Comparison of ENCODE assay signal across 21 cellular contexts in the genomic region with DNA sequence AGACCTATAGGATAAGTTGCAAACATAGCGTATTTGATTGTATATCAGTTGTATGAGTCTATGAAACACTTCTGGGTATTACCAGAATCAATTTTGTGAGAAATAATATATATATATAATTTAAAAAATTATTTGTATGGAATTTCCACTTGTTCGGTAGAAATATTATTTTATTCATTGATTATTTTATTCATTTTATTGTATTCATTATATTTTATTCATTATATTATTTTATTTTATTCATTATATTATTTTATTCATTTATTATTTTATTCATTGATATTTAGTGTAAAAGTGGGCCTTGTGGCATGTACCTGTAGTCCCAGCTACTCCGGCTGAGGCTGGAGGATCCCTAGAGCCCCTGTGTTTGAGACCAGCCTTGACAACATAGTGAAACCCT.
DNase-seq lines count a peak whose midpoint lies in the region; ATAC-seq, FAIRE-seq and TF ChIP-seq lines count a peak whose summit lies in the region.
"Had no signal": no experiment of that assay in that cellular context is flagged by ENCODE, and none has a peak within 500 bp of the region (broad histone marks: within the 10 kb centered on the region; RNA-seq: fewer than 3 reads in every experiment).

No MANE protein-coding gene starts in this region.

- H3K4me3 ChIP-seq in left ventricle myocardium inferior (no peak overlapping the region), heart left ventricle (no peak overlapping the region), pancreas (no peak overlapping the region)
- H3K4me3 ChIP-seq: A549, GM12878, HAP-1 had no signal

- 95 to 98% (median 98%) methylated on average over 3 of the region's 3 CpGs for WGBS in heart left ventricle, 4 donors
- 97 to 98% methylated on average over 3 of the region's 3 CpGs for WGBS in pancreas, 2 donors

- intact Hi-C loops in left ventricle myocardium inferior (cut with micrococcal nuclease), result no loop called here
- intact Hi-C loops in heart left ventricle (cut with DNase I), result loop anchor here in 1 of 10 donors (5.0 kb wide), 1 partner anchor 64 kb away; no protein-coding TSS in a partner anchor
- intact Hi-C loops in pancreas (cut with DNase I), result no loop called here
- intact Hi-C loops in activated CD8-positive, alpha-beta T cell treated with anti-CD3 and anti-CD28 coated beads for 36 hours (cut with micrococcal nuclease), result no loop called here

- no peaks in the 10 kb centered on the region for H3K9me3 Mint-ChIP-seq in activated CD8-positive, alpha-beta T cell treated with anti-CD3 and anti-CD28 coated beads for 36 hours
- H3K9me3 Mint-ChIP-seq: CD4-positive, CD25-positive, alpha-beta regulatory T cell; CD8-positive, alpha-beta T cell; HFFc6 had no signal

- no peaks in the 10 kb centered on the region for H3K27me3 ChIP-seq in left ventricle myocardium inferior (ENCODE audit: low read depth)
- no peaks in the 10 kb centered on the region for H3K27me3 ChIP-seq in heart left ventricle
- H3K27me3 ChIP-seq in pancreas, result no peaks in the 10 kb centered on the region

- TF ChIP-seq CTCF in left ventricle myocardium inferior (IDR thresholded peaks at IDR 0.05; ENCODE audit: borderline replicate concordance), result no peak
- no peak for TF ChIP-seq CTCF in heart left ventricle (IDR thresholded peaks at IDR 0.05)
- no peak for TF ChIP-seq CTCF in pancreas (IDR thresholded peaks at IDR 0.05)
- no peak for TF ChIP-seq CTCF in activated CD8-positive, alpha-beta T cell treated with anti-CD3 and anti-CD28 coated beads for 36 hours (IDR thresholded peaks at IDR 0.05)

- FAIRE-seq in endometrium (lab: Jason Lieb, UNC), result peak; percentile 35
- FAIRE-seq in pancreas (lab: Jason Lieb, UNC), result peak; percentile 70
- FAIRE-seq: A549, GM12878, H54 had no signal

- no peaks in the 10 kb centered on the region for H3K27me3 Mint-ChIP-seq in activated CD8-positive, alpha-beta T cell treated with anti-CD3 and anti-CD28 coated beads for 36 hours
- H3K27me3 Mint-ChIP-seq: CD4-positive, CD25-positive, alpha-beta regulatory T cell had no signal

- no peaks in the 10 kb centered on the region for H3K4me1 Mint-ChIP-seq in activated CD8-positive, alpha-beta T cell treated with anti-CD3 and anti-CD28 coated beads for 36 hours (ENCODE audit: low read depth)

- no peak overlapping the region for H3K4me3 Mint-ChIP-seq in activated CD8-positive, alpha-beta T cell treated with anti-CD3 and anti-CD28 coated beads for 36 hours
- H3K4me3 Mint-ChIP-seq: CD4-positive, CD25-positive, alpha-beta regulatory T cell; CD8-positive, alpha-beta T cell; HFFc6 had no signal

- no peaks in the 10 kb centered on the region for H3K9me3 ChIP-seq in left ventricle myocardium inferior (replicated peaks)
- no peaks in the 10 kb centered on the region for H3K9me3 ChIP-seq in heart left ventricle
- no peaks in the 10 kb centered on the region for H3K9me3 ChIP-seq in pancreas
- H3K9me3 ChIP-seq: A549, Caco-2, HAP-1 had no signal

- no peak for TF ChIP-seq POLR2A in heart left ventricle (IDR thresholded peaks at IDR 0.05)

- H3K27ac Mint-ChIP-seq in activated CD8-positive, alpha-beta T cell treated with anti-CD3 and anti-CD28 coated beads for 36 hours, result no peak overlapping the region
- H3K27ac Mint-ChIP-seq: CD4-positive, CD25-positive, alpha-beta regulatory T cell; CD8-positive, alpha-beta T cell; HFFc6 had no signal

- POLR2A ChIA-PET in activated CD8-positive, alpha-beta T cell treated with anti-CD3 and anti-CD28 coated beads for 36 hours (lab: Charles Lee), result no interaction called here

- DNase-seq in left ventricle myocardium inferior (no peak), heart left ventricle (no peak), pancreas (no peak), NCI-H1417 (lab: John Stamatoyannopoulos, UW) (no peak)
- DNase-seq in activated CD8-positive, alpha-beta T cell treated with anti-CD3 and anti-CD28 coated beads for 36 hours, result no peak
- no peak for DNase-seq in activated CD4-positive, alpha-beta T cell treated with anti-CD3 and anti-CD28 coated beads for 1 hour
- DNase-seq: Caco-2; CD4-positive, CD25-positive, alpha-beta regulatory T cell; CD8-positive, alpha-beta T cell; DMS153; DND-41; GDM1; GOT3; HFFc6 had no signal

- H3K36me3 Mint-ChIP-seq in activated CD8-positive, alpha-beta T cell treated with anti-CD3 and anti-CD28 coated beads for 36 hours (ENCODE audit: low read depth), result no peaks in the 10 kb centered on the region
- H3K36me3 Mint-ChIP-seq: CD4-positive, CD25-positive, alpha-beta regulatory T cell had no signal

- H3K36me3 ChIP-seq in left ventricle myocardium inferior (no peaks in the 10 kb centered on the region), heart left ventricle (no peaks in the 10 kb centered on the region), pancreas (no peaks in the 10 kb centered on the region)
- H3K36me3 ChIP-seq: HAP-1 had no signal

- ATAC-seq in heart left ventricle, result no peak
- ATAC-seq in pancreas, result no peak
- no peak for ATAC-seq in activated CD8-positive, alpha-beta T cell treated with anti-CD3 and anti-CD28 coated beads for 36 hours
- ATAC-seq: A549; CD8-positive, alpha-beta T cell; GM12878 had no signal

- CTCF ChIA-PET in activated CD8-positive, alpha-beta T cell treated with anti-CD3 and anti-CD28 coated beads for 36 hours (lab: Charles Lee), result no interaction called here

- H3K27ac ChIP-seq in left ventricle myocardium inferior (replicated peaks) (peak overlapping the region; percentile 63), heart left ventricle (peak overlapping the region in 4 of 12 donors; percentile 44 to 59 (median 48)), pancreas (no peak overlapping the region)
- H3K27ac ChIP-seq: 22Rv1, A549, C4-2B had no signal

- H3K4me1 ChIP-seq in left ventricle myocardium inferior, result peaks cover 33% of the 10 kb centered on the region
- H3K4me1 ChIP-seq in heart left ventricle, result peaks cover 0 to 13% (median 0%) of the 10 kb centered on the region in 12 donors
- H3K4me1 ChIP-seq in pancreas, result no peaks in the 10 kb centered on the region
- H3K4me1 ChIP-seq: Caco-2 had no signal
